Comparison of ENCODE assay signal across 14 cellular contexts in genomic region chr18:35460719-35461118, GRCh38. TPM values are rescaled to one million over a fixed set of nuclear protein-coding genes. Genes with fewer than 3 reads are reported as not detected.
DNase-seq lines count a peak whose midpoint lies in the region; ATAC-seq and TF ChIP-seq lines count a peak whose summit lies in the region.
"Had no signal": no experiment of that assay in that cellular context is flagged by ENCODE, and none has a peak within 500 bp of the region (broad histone marks: within the 10 kb centered on the region; RNA-seq: fewer than 3 reads in every experiment).

No MANE protein-coding gene starts in this region.

- no peaks in the 10 kb centered on the region for H3K9me3 ChIP-seq in GM23248 (ENCODE audit: low read depth)
- no peaks in the 10 kb centered on the region for H3K9me3 ChIP-seq in adipocyte (ENCODE audit: control insufficient read depth, low read length)
- no peaks in the 10 kb centered on the region for H3K9me3 ChIP-seq in Caco-2

- peaks cover 7% of the 10 kb centered on the region for H3K4me1 Mint-ChIP-seq in stimulated activated effector memory CD8-positive, alpha-beta T cell treated with anti-CD3 and anti-CD28 coated beads, Interleukin-12 subunit alpha, Interleukin-12 subunit beta, amount 100 ng/mL, for 72 hours
- peaks cover 20% of the 10 kb centered on the region for H3K4me1 Mint-ChIP-seq in Caco-2 (ENCODE audit: low read depth, unreplicated experiment)

- no peak for ATAC-seq in stimulated activated effector memory CD8-positive, alpha-beta T cell treated with anti-CD3 and anti-CD28 coated beads, Interleukin-12 subunit alpha, Interleukin-12 subunit beta, amount 100 ng/mL, for 72 hours
- ATAC-seq in HG03565 (IDR thresholded peaks at IDR 0.05; ENCODE audit: unreplicated experiment) = no peak

- POLR2A ChIA-PET in Caco-2 (lab: Charles Lee) = no interaction called here

- H2AFZ ChIP-seq in GM23248 = no peak overlapping the region

- WGBS in GM23248 (ENCODE audit: low coverage in 1 of 2, low lambda C conversion rate in 2 of 2, missing lambda C conversion rate in 2 of 2), 2 experiments = 90 to 93% methylated on average over 1 of the region's 1 CpG

- no peaks in the 10 kb centered on the region for H4K20me1 ChIP-seq in GM23248 (ENCODE audit: insufficient read depth)

- no peak overlapping the region for H3K4me3 Mint-ChIP-seq in stimulated activated effector memory CD8-positive, alpha-beta T cell treated with anti-CD3 and anti-CD28 coated beads, Interleukin-12 subunit alpha, Interleukin-12 subunit beta, amount 100 ng/mL, for 72 hours
- no peak overlapping the region for H3K4me3 Mint-ChIP-seq in Caco-2 (ENCODE audit: unreplicated experiment)
- H3K4me3 Mint-ChIP-seq: H9; stimulated activated naive CD8-positive, alpha-beta T cell treated with anti-CD3 and anti-CD28 coated beads, Interleukin-15, Interleukin-2, amounts not matched to agents 100 ng/mL and 50 ng/mL, for 24 hours had no signal

- in situ Hi-C loops in GM23248 (cut with MboI) = no loop called here

- intact Hi-C loops in Caco-2 (cut with micrococcal nuclease; ENCODE audit: unreplicated experiment) = no loop called here

- no peak overlapping the region for H3K27ac ChIP-seq in GM23248
- H3K27ac ChIP-seq: HL-60 had no signal

- H3F3A ChIP-seq in GM23248 (ENCODE audit: insufficient read depth) = no peaks in the 10 kb centered on the region

- H3K36me3 Mint-ChIP-seq in stimulated activated effector memory CD8-positive, alpha-beta T cell treated with anti-CD3 and anti-CD28 coated beads, Interleukin-12 subunit alpha, Interleukin-12 subunit beta, amount 100 ng/mL, for 72 hours = no peaks in the 10 kb centered on the region
- H3K36me3 Mint-ChIP-seq in Caco-2 (ENCODE audit: insufficient read depth, unreplicated experiment) = peaks cover 5% of the 10 kb centered on the region

- H3K36me3 ChIP-seq in GM23248 (ENCODE audit: low read depth) (no peaks in the 10 kb centered on the region), adipocyte (ENCODE audit: control insufficient read depth, insufficient read depth, low read length, severe bottlenecking) (no peaks in the 10 kb centered on the region), Caco-2 (ENCODE audit: control insufficient read depth, insufficient read depth, low read length) (no peaks in the 10 kb centered on the region)

- H3K9me2 ChIP-seq in GM23248 (ENCODE audit: insufficient read depth) = no peaks in the 10 kb centered on the region

- DNase-seq in GM23248 (peak; percentile 50), adipocyte (ENCODE audit: low read depth) (peak; percentile 64), fibroblast of mammary gland (ENCODE audit: low read depth) (peak; percentile 62), NOMO-1 treated with dmso at 0.1 percent for 144 hours (lab: John Stamatoyannopoulos, UW; ENCODE audit: unreplicated experiment) (no peak), Caco-2 (no peak)
- DNase-seq in stimulated activated effector memory CD8-positive, alpha-beta T cell treated with anti-CD3 and anti-CD28 coated beads, Interleukin-12 subunit alpha, Interleukin-12 subunit beta, amount 100 ng/mL, for 72 hours (ENCODE audit: low spot score in 2 of 2) = no peak
- DNase-seq: activated CD4-positive, CD25-positive, alpha-beta regulatory T cell; COR-L47; effector CD4-positive, alpha-beta T cell; H9; stimulated activated CD4-positive, alpha-beta T cell treated with anti-CD3 and anti-CD28 coated beads, Interleukin-4, amount 100 ng/mL, for 1 hour had no signal

- no peak overlapping the region for H3K4me3 ChIP-seq in GM23248
- no peak overlapping the region for H3K4me3 ChIP-seq in adipocyte (ENCODE audit: low read length)
- H3K4me3 ChIP-seq in fibroblast of mammary gland (ENCODE audit: control insufficient read depth, low read depth, low read length) = no peak overlapping the region
- no peak overlapping the region for H3K4me3 ChIP-seq in Caco-2 (ENCODE audit: low read depth, low read length)

- TF ChIP-seq CTCF in fibroblast of mammary gland (conservative IDR thresholded peaks at IDR 0.05; ENCODE audit: control insufficient read depth, insufficient read depth, low read depth, low read length) = no peak
- no peak for TF ChIP-seq CTCF in Caco-2 (IDR thresholded peaks at IDR 0.05; ENCODE audit: insufficient read depth in 1 of 2, low read depth in 1 of 2, low read length in 1 of 2, severe bottlenecking in 1 of 2, unreplicated experiment in 1 of 2)

- CTCF ChIA-PET in Caco-2 (lab: Charles Lee) = no interaction called here

- no peaks in the 10 kb centered on the region for H3K27me3 Mint-ChIP-seq in Caco-2 (ENCODE audit: insufficient read depth, unreplicated experiment)
- H3K27me3 Mint-ChIP-seq: stimulated activated naive CD8-positive, alpha-beta T cell treated with anti-CD3 and anti-CD28 coated beads, Interleukin-15, Interleukin-2, amounts not matched to agents 100 ng/mL and 50 ng/mL, for 24 hours had no signal

- H3K4me1 ChIP-seq in GM23248 (ENCODE audit: insufficient read depth) (peaks cover 18% of the 10 kb centered on the region), adipocyte (ENCODE audit: control insufficient read depth, insufficient read depth, low read length) (peaks cover 33% of the 10 kb centered on the region), Caco-2 (peaks cover 25% of the 10 kb centered on the region)

- BruUV-seq in Caco-2 (replicated peaks; lab: Mats Ljungman, UMichigan) = no TSS peak

- H3K9ac ChIP-seq in GM23248 = no peak overlapping the region
- H3K9ac ChIP-seq in adipocyte (ENCODE audit: low read length) = no peak overlapping the region

- H3K27me3 ChIP-seq in GM23248 (replicated peaks; ENCODE audit: insufficient read depth) (no peaks in the 10 kb centered on the region), adipocyte (replicated peaks; ENCODE audit: control insufficient read depth, insufficient read depth, low read length) (no peaks in the 10 kb centered on the region), Caco-2 (replicated peaks; ENCODE audit: control insufficient read depth, insufficient read depth, low read length) (no peaks in the 10 kb centered on the region)

- no peaks in the 10 kb centered on the region for H3K9me3 Mint-ChIP-seq in stimulated activated effector memory CD8-positive, alpha-beta T cell treated with anti-CD3 and anti-CD28 coated beads, Interleukin-12 subunit alpha, Interleukin-12 subunit beta, amount 100 ng/mL, for 72 hours
- no peaks in the 10 kb centered on the region for H3K9me3 Mint-ChIP-seq in Caco-2 (ENCODE audit: unreplicated experiment)
- H3K9me3 Mint-ChIP-seq: H9; stimulated activated naive CD8-positive, alpha-beta T cell treated with anti-CD3 and anti-CD28 coated beads, Interleukin-15, Interleukin-2, amounts not matched to agents 100 ng/mL and 50 ng/mL, for 24 hours had no signal

- H3K27ac Mint-ChIP-seq in stimulated activated effector memory CD8-positive, alpha-beta T cell treated with anti-CD3 and anti-CD28 coated beads, Interleukin-12 subunit alpha, Interleukin-12 subunit beta, amount 100 ng/mL, for 72 hours = peak overlapping the region; percentile 63
- H3K27ac Mint-ChIP-seq in Caco-2 (ENCODE audit: unreplicated experiment) = no peak overlapping the region
- H3K27ac Mint-ChIP-seq: stimulated activated naive CD8-positive, alpha-beta T cell treated with anti-CD3 and anti-CD28 coated beads, Interleukin-15, Interleukin-2, amounts not matched to agents 100 ng/mL and 50 ng/mL, for 24 hours had no signal

- H3K79me2 ChIP-seq in GM23248 (ENCODE audit: insufficient read depth) = no peaks in the 10 kb centered on the region

- no peak overlapping the region for H3K4me2 ChIP-seq in GM23248 (ENCODE audit: unreplicated experiment)

RNA-seq across cellular contexts. Expression of gene INO80C, which starts 37.0 kb away (rescaled TPM):
- 0.97 and 2.3 TPM in 2 replicates for total RNA-seq in GM23248 (2014; rRNA removed; shearing (Covaris generic))
- polyA plus RNA-seq in GM23248 (2016; fragmentation: Nextera tagmentation; extraction: Ambion mirVana) = 9.0 and 9.4 TPM in 2 replicates
- 22.7 and 26.6 TPM in 2 replicates for total RNA-seq in Caco-2 (2022)

Comparison
In these comparisons a context has a peak if more than half of its experiments do, and no peak if none do; other contexts are left out.
1. DNase-seq: peak in GM23248 (single experiment), adipocyte (single experiment) and fibroblast of mammary gland (single experiment); none in stimulated activated effector memory CD8-positive, alpha-beta T cell treated with anti-CD3 and anti-CD28 coated beads, Interleukin-12 subunit alpha, Interleukin-12 subunit beta, amount 100 ng/mL, for 72 hours (0 of 2), NOMO-1 treated with dmso at 0.1 percent for 144 hours (single experiment) and Caco-2 (0 of 2).